ENCODE assay signal across 17 cellular contexts in the genomic region with DNA sequence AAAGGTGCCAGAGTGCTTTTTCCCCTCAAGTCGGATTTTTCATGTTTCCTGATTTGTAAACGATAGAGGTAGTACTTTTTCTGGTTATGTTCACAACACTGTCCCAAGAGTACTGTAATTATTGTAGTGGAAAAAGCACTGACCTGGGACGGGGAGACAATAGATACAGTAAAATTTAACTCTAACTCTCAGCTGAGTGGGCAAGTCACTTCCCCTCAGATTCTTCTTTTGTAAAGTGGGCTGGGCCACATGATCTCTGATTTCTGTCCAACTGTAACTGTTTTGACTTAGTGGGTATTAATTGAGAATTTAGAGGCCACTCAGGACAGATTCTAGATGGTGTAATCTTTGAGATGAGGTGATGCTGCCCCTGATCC. TPM values are rescaled to one million over a fixed set of nuclear protein-coding genes. Genes with fewer than 3 reads are reported as not detected.
DNase-seq lines count a peak whose midpoint lies in the region; ATAC-seq, FAIRE-seq and TF ChIP-seq lines count a peak whose summit lies in the region.
"Had no signal": no experiment of that assay in that cellular context is flagged by ENCODE, and none has a peak within 500 bp of the region (broad histone marks: within the 10 kb centered on the region; RNA-seq: fewer than 3 reads in every experiment).

No MANE protein-coding gene starts in this region.

- H3K4me1 Mint-ChIP-seq in WTC11: peaks cover 6% of the 10 kb centered on the region; the same call in 1 of the 2 replicates
- H3K4me1 Mint-ChIP-seq in stimulated activated memory B cell treated with anti-CD40 and anti-IgM and Interleukin-4, amounts not matched to agents 10 μg/mL and 1 μg/mL and 100 μg/mL, for 72 hours: peaks cover 51% of the 10 kb centered on the region

- TSS peak; percentile 36 for BruUV-seq in HepG2 (replicated peaks; lab: Mats Ljungman, UMichigan)

- no peak overlapping the region for H3K4me3 Mint-ChIP-seq in WTC11
- peak overlapping the region; percentile 75 for H3K4me3 Mint-ChIP-seq in stimulated activated memory B cell treated with anti-CD40 and anti-IgM and Interleukin-4, amounts not matched to agents 10 μg/mL and 1 μg/mL and 100 μg/mL, for 72 hours
- H3K4me3 Mint-ChIP-seq: type B pancreatic cell had no signal

- H3K36me3 ChIP-seq in HepG2 (replicated peaks in 1 of 2; ENCODE audit: control insufficient read depth in 1 of 2, insufficient read depth in 2 of 2, low read length in 2 of 2): peaks cover 9 to 35% of the 10 kb centered on the region in 2 experiments
- H3K36me3 ChIP-seq in right lobe of liver: peaks cover 0 to 30% (median 2%) of the 10 kb centered on the region in 4 donors

- H3K9me3 Mint-ChIP-seq in WTC11: no peaks in the 10 kb centered on the region
- H3K9me3 Mint-ChIP-seq in stimulated activated memory B cell treated with anti-CD40 and anti-IgM and Interleukin-4, amounts not matched to agents 10 μg/mL and 1 μg/mL and 100 μg/mL, for 72 hours: no peaks in the 10 kb centered on the region
- H3K9me3 Mint-ChIP-seq: type B pancreatic cell had no signal

- TF ChIP-seq EP300 in HepG2 (IDR thresholded peaks at IDR 0.05; ENCODE audit: low read depth in 2 of 2, low read length in 2 of 2): no peak
- no peak for TF ChIP-seq EP300 in HepG2 (CRISPR knock-in tag; IDR thresholded peaks at IDR 0.05; ENCODE audit: borderline replicate concordance)

- H3K27ac ChIP-seq in HepG2 (ENCODE audit: extremely low read length, insufficient read depth, low read length) (no peak overlapping the region), right lobe of liver (no peak overlapping the region)
- H3K27ac ChIP-seq: sigmoid colon had no signal

- intact Hi-C loops in HepG2 (cut with micrococcal nuclease; ENCODE audit: unreplicated experiment) (loop anchor here (1.0 kb wide), 1 partner anchor 102 kb away; no protein-coding TSS in a partner anchor), right lobe of liver (cut with DNase I) (no loop called here)

- TF ChIP-seq POLR2A in HepG2 (IDR thresholded peaks at IDR 0.05; ENCODE audit: insufficient read depth in 1 of 2, low read depth in 2 of 2, low read length in 2 of 2) (no peak), right lobe of liver (IDR thresholded peaks at IDR 0.05) (no peak)

- no peak for TF ChIP-seq RAD21 in HepG2 (CRISPR knock-in tag; IDR thresholded peaks at IDR 0.05)

- peaks cover 10% of the 10 kb centered on the region for H3K36me3 Mint-ChIP-seq in WTC11
- H3K36me3 Mint-ChIP-seq in stimulated activated memory B cell treated with anti-CD40 and anti-IgM and Interleukin-4, amounts not matched to agents 10 μg/mL and 1 μg/mL and 100 μg/mL, for 72 hours: peaks cover 30% of the 10 kb centered on the region

- no peak overlapping the region for H3K4me3 ChIP-seq in HepG2 (replicated peaks in 1 of 3; ENCODE audit: insufficient read depth in 1 of 3, low read depth in 2 of 3, low read length in 3 of 3)
- no peak overlapping the region for H3K4me3 ChIP-seq in right lobe of liver
- H3K4me3 ChIP-seq: sigmoid colon had no signal

- H4K20me1 ChIP-seq in HepG2 (ENCODE audit: insufficient read depth, low read length): no peaks in the 10 kb centered on the region

- no peaks in the 10 kb centered on the region for H3K27me3 ChIP-seq in HepG2 (ENCODE audit: control insufficient read depth in 1 of 2, insufficient read depth in 2 of 2, low read length in 2 of 2)
- no peaks in the 10 kb centered on the region for H3K27me3 ChIP-seq in right lobe of liver
- H3K27me3 ChIP-seq: sigmoid colon had no signal

- no peaks in the 10 kb centered on the region for H3K27me3 Mint-ChIP-seq in WTC11 (ENCODE audit: low read depth)
- no peaks in the 10 kb centered on the region for H3K27me3 Mint-ChIP-seq in stimulated activated memory B cell treated with anti-CD40 and anti-IgM and Interleukin-4, amounts not matched to agents 10 μg/mL and 1 μg/mL and 100 μg/mL, for 72 hours
- H3K27me3 Mint-ChIP-seq: type B pancreatic cell had no signal

- peaks cover 31% of the 10 kb centered on the region for H3K4me1 ChIP-seq in HepG2 (ENCODE audit: insufficient read depth, low read length)
- H3K4me1 ChIP-seq in right lobe of liver: peaks cover 0 to 18% (median 9%) of the 10 kb centered on the region in 4 donors
- H3K4me1 ChIP-seq: sigmoid colon had no signal

- no peak overlapping the region for H2AFZ ChIP-seq in HepG2 (ENCODE audit: low read length)

- CTCF ChIA-PET in HepG2 (lab: Yijun Ruan, JAX; ENCODE audit: low intra/inter-chr PET ratio, low total read pairs): interaction anchor here (0.9 to 2.0 kb wide), 3 partner anchors 69 to 101 kb away, joined by 3 to 5 read pairs (median 4); no protein-coding TSS in a partner anchor
- CTCF ChIA-PET in WTC11 (lab: Charles Lee): interaction anchor here (0.5 to 3.0 kb wide), 15 partner anchors 9 to 107 kb away, joined by 3 to 36 read pairs (median 4); partner anchors contain the start of genes FAM167B, LCK and MARCKSL1

- ATAC-seq in HepG2 (no peak), right lobe of liver (no peak), HG02852 (IDR thresholded peaks at IDR 0.05; ENCODE audit: unreplicated experiment) (peak; percentile 31), WTC11 (no peak)
- ATAC-seq in stimulated activated memory B cell treated with anti-CD40 and anti-IgM and Interleukin-4, amounts not matched to agents 10 μg/mL and 1 μg/mL and 100 μg/mL, for 72 hours: peak; percentile 92

- DNase-seq in HepG2 (ENCODE audit: low spot score) (no peak), right lobe of liver (no peak), WTC11 (ENCODE audit: low spot score) (no peak), NCI-H510A (lab: John Stamatoyannopoulos, UW) (no peak), cortex of kidney (lab: John Stamatoyannopoulos, UW) (no peak)
- no peak for DNase-seq in activated effector memory CD4-positive, alpha-beta T cell treated with anti-CD3 and anti-CD28 coated beads, Interleukin-2, amount 50 U/mL, for 16 hours
- DNase-seq: activated CD4-positive, CD25-positive, alpha-beta regulatory T cell treated with anti-CD3 and anti-CD28 coated beads, Interleukin-2, amount 50 U/mL, for 72 hours; NCI-H2029 treated with DMSO at 0.1 percent for 48 hours; NCI-H69; sigmoid colon; stimulated activated CD4-positive, alpha-beta T cell treated with anti-CD3 and anti-CD28 coated beads, Interleukin-2, amount 100 ng/mL, for 48 hours; stimulated activated CD8-positive, alpha-beta memory T cell treated with anti-CD3 and anti-CD28 coated beads, Interleukin-4, amount 100 ng/mL, for 48 hours; T-helper 1 cell had no signal

- POLR2A ChIA-PET in HepG2 (lab: Yijun Ruan, JAX): interaction anchor here (1.0 to 1.6 kb wide), 4 partner anchors 19 to 68 kb away, joined by 3 to 6 read pairs (median 4); partner anchors contain the start of gene MARCKSL1
- POLR2A ChIA-PET in WTC11 (lab: Charles Lee): interaction anchor here (1.2 kb wide), 1 partner anchor 77 kb away, joined by 3 read pairs; no protein-coding TSS in a partner anchor

- H3K79me2 ChIP-seq in HepG2 (ENCODE audit: insufficient read depth, low read length): peaks cover 33% of the 10 kb centered on the region

- FAIRE-seq in HepG2 (lab: Jason Lieb, UNC): no peak
- FAIRE-seq: frontal cortex had no signal

- in situ Hi-C loops in HepG2 (cut with HindIII; ENCODE audit: extremely low pct_ligation_motif_present, low pct_unique_long_range_greater_than_20kb): no loop called here

- no peak overlapping the region for H3K9ac ChIP-seq in HepG2 (ENCODE audit: insufficient read depth, low read depth, low read length)

- WGBS in HepG2 (ENCODE audit: low lambda C conversion rate): 93% methylated on average over 3 of the region's 3 CpGs
- WGBS in right lobe of liver (ENCODE audit: insufficient coverage, low coverage, low lambda C conversion rate, missing lambda C conversion rate): 57% methylated on average over 3 of the region's 3 CpGs

- H3K27ac Mint-ChIP-seq in WTC11: peak overlapping the region; percentile 38; the same call in 1 of the 2 replicates
- peak overlapping the region; percentile 94 for H3K27ac Mint-ChIP-seq in stimulated activated memory B cell treated with anti-CD40 and anti-IgM and Interleukin-4, amounts not matched to agents 10 μg/mL and 1 μg/mL and 100 μg/mL, for 72 hours

- no peaks in the 10 kb centered on the region for H3K9me3 ChIP-seq in HepG2 (ENCODE audit: low read length)
- H3K9me3 ChIP-seq in right lobe of liver: no peaks in the 10 kb centered on the region
- H3K9me3 ChIP-seq: sigmoid colon had no signal

- TF ChIP-seq CTCF in HepG2 (CRISPR knock-in tag; IDR thresholded peaks at IDR 0.05) (no peak), right lobe of liver (IDR thresholded peaks at IDR 0.05) (no peak), WTC11 (IDR thresholded peaks at IDR 0.05) (no peak)

- no peak overlapping the region for H3K4me2 ChIP-seq in HepG2 (ENCODE audit: low read depth, low read length)

RNA-seq across cellular contexts. Expression of gene MARCKSL1, which starts 19.1 kb away (rescaled TPM):
- total RNA-seq in HepG2 (2016; rRNA removed; fragmentation: Illumina TruSeq; extraction: Trizol) (81.9 and 85.1 TPM in 2 replicates), right lobe of liver (10 to 100 TPM in 5 of 6 experiments, 1 to 10 TPM in 1; 10.0 to 24.4 (median 14.2) TPM), WTC11 (2021) (442 to 450 TPM (median 443 TPM) in 3 replicates)
- total RNA-seq in HepG2 (2016; cell fraction: cytosol; rRNA removed; fragmentation: Illumina TruSeq; extraction: Trizol; ENCODE audit: low read depth): 39.3 and 48.2 TPM in 2 replicates
- 79.9 and 80.4 TPM in 2 replicates for total RNA-seq in HepG2 (2016; cell fraction: insoluble cytoplasmic fraction; rRNA removed; fragmentation: Illumina TruSeq; extraction: Trizol)
- 99.4 and 121 TPM in 2 replicates for total RNA-seq in HepG2 (2016; cell fraction: membrane; rRNA removed; fragmentation: Illumina TruSeq; extraction: Trizol)
- total RNA-seq in HepG2 (2016; cell fraction: nucleus; rRNA removed; fragmentation: Illumina TruSeq; extraction: Trizol): 41.2 and 48.0 TPM in 2 replicates
- 134 and 155 TPM in 2 replicates for polyA plus RNA-seq in HepG2 (2011; rRNA removed)
- 175 and 198 TPM in 2 replicates for polyA plus RNA-seq in HepG2 (2011; cell fraction: cytosol; rRNA removed)
- polyA plus RNA-seq in HepG2 (2011; cell fraction: nucleus; rRNA removed): 42.9 and 54.2 TPM in 2 replicates
- 93.4 and 110 TPM in 2 replicates for polyA plus RNA-seq in HepG2 (2012)
- polyA plus RNA-seq in HepG2 (2016; cell fraction: cytosol; fragmentation: Illumina TruSeq; extraction: Trizol; ENCODE audit: low read depth): 130 and 155 TPM in 2 replicates
- 249 and 301 TPM in 2 replicates for polyA plus RNA-seq in HepG2 (2016; cell fraction: insoluble cytoplasmic fraction; fragmentation: Illumina TruSeq; extraction: Trizol; ENCODE audit: low read depth)
- polyA plus RNA-seq in HepG2 (2016; cell fraction: membrane; fragmentation: Illumina TruSeq; extraction: Trizol; ENCODE audit: low read depth): 253 and 267 TPM in 2 replicates
- 142 and 146 TPM in 2 replicates for polyA plus RNA-seq in HepG2 (2016; cell fraction: nucleus; fragmentation: Illumina TruSeq; extraction: Trizol; ENCODE audit: insufficient read depth, low read depth)
- 31.7 and 183 TPM in 2 replicates for polyA minus RNA-seq in HepG2 (2011; rRNA and poly(A)+ RNA removed; ENCODE audit: low replicate concordance)
- 56.3 and 59.3 TPM in 2 replicates for polyA minus RNA-seq in HepG2 (2011; cell fraction: cytosol; rRNA and poly(A)+ RNA removed)
- polyA minus RNA-seq in HepG2 (2011; cell fraction: nucleus; rRNA and poly(A)+ RNA removed): 34.6 and 44.4 TPM in 2 replicates

RNA-seq across cellular contexts. Expression of gene HDAC1, which starts 25.0 kb away (rescaled TPM):
- total RNA-seq in HepG2 (2016; rRNA removed; fragmentation: Illumina TruSeq; extraction: Trizol): 93.5 and 109 TPM in 2 replicates
- 18.6 and 19.6 TPM in 2 replicates for total RNA-seq in HepG2 (2016; cell fraction: cytosol; rRNA removed; fragmentation: Illumina TruSeq; extraction: Trizol; ENCODE audit: low read depth)
- 97.8 and 111 TPM in 2 replicates for total RNA-seq in HepG2 (2016; cell fraction: insoluble cytoplasmic fraction; rRNA removed; fragmentation: Illumina TruSeq; extraction: Trizol)
- 26.5 and 28.5 TPM in 2 replicates for total RNA-seq in HepG2 (2016; cell fraction: membrane; rRNA removed; fragmentation: Illumina TruSeq; extraction: Trizol)
- 69.7 and 73.3 TPM in 2 replicates for total RNA-seq in HepG2 (2016; cell fraction: nucleus; rRNA removed; fragmentation: Illumina TruSeq; extraction: Trizol)
- 189 and 190 TPM in 2 replicates for polyA plus RNA-seq in HepG2 (2011; rRNA removed)
- 126 and 169 TPM in 2 replicates for polyA plus RNA-seq in HepG2 (2011; cell fraction: cytosol; rRNA removed)
- 278 and 321 TPM in 2 replicates for polyA plus RNA-seq in HepG2 (2011; cell fraction: nucleus; rRNA removed)
- polyA plus RNA-seq in HepG2 (2012): 146 and 207 TPM in 2 replicates
- 9.8 and 9.9 TPM in 2 replicates for polyA plus RNA-seq in HepG2 (2016; cell fraction: cytosol; fragmentation: Illumina TruSeq; extraction: Trizol; ENCODE audit: low read depth)
- polyA plus RNA-seq in HepG2 (2016; cell fraction: insoluble cytoplasmic fraction; fragmentation: Illumina TruSeq; extraction: Trizol; ENCODE audit: low read depth): 105 and 112 TPM in 2 replicates
- polyA plus RNA-seq in HepG2 (2016; cell fraction: membrane; fragmentation: Illumina TruSeq; extraction: Trizol; ENCODE audit: low read depth): 15.6 and 18.2 TPM in 2 replicates
- polyA plus RNA-seq in HepG2 (2016; cell fraction: nucleus; fragmentation: Illumina TruSeq; extraction: Trizol; ENCODE audit: insufficient read depth, low read depth): 128 and 133 TPM in 2 replicates
- 165 and 166 TPM in 2 replicates for polyA minus RNA-seq in HepG2 (2011; rRNA and poly(A)+ RNA removed; ENCODE audit: low replicate concordance)
- polyA minus RNA-seq in HepG2 (2011; cell fraction: cytosol; rRNA and poly(A)+ RNA removed): 54.2 and 56.9 TPM in 2 replicates
- polyA minus RNA-seq in HepG2 (2011; cell fraction: nucleus; rRNA and poly(A)+ RNA removed): 145 and 189 TPM in 2 replicates
- 10 to 100 TPM; 24.0 to 40.6 (median 32.4) TPM for total RNA-seq in right lobe of liver
- 108 to 120 TPM (median 119 TPM) in 3 replicates for total RNA-seq in WTC11 (2021)

RNA-seq across cellular contexts. Expression of gene FAM229A, which starts 45.4 kb away (rescaled TPM):
- total RNA-seq in HepG2 (2016; rRNA removed; fragmentation: Illumina TruSeq; extraction: Trizol) (0.31 and 3.2 TPM in 2 replicates), right lobe of liver (1 to 10 TPM; 1.3 to 7.8 (median 5.3) TPM), WTC11 (2021) (6.7 to 10.4 TPM (median 9.4 TPM) in 3 replicates)
- total RNA-seq in HepG2 (2016; cell fraction: cytosol; rRNA removed; fragmentation: Illumina TruSeq; extraction: Trizol; ENCODE audit: low read depth): 0.71 TPM in 1 of 2 replicates, not detected in the other
- total RNA-seq in HepG2 (2016; cell fraction: insoluble cytoplasmic fraction; rRNA removed; fragmentation: Illumina TruSeq; extraction: Trizol): 0.46 and 3.1 TPM in 2 replicates
- total RNA-seq in HepG2 (2016; cell fraction: membrane; rRNA removed; fragmentation: Illumina TruSeq; extraction: Trizol): 0.12 and 0.65 TPM in 2 replicates
- 3.2 and 5.0 TPM in 2 replicates for total RNA-seq in HepG2 (2016; cell fraction: nucleus; rRNA removed; fragmentation: Illumina TruSeq; extraction: Trizol)
- polyA plus RNA-seq in HepG2 (2011; rRNA removed): 17.6 and 21.8 TPM in 2 replicates
- 2.4 and 5.1 TPM in 2 replicates for polyA plus RNA-seq in HepG2 (2011; cell fraction: cytosol; rRNA removed)
- 142 and 179 TPM in 2 replicates for polyA plus RNA-seq in HepG2 (2011; cell fraction: nucleus; rRNA removed)
- 7.7 and 16.0 TPM in 2 replicates for polyA plus RNA-seq in HepG2 (2012)
- 0.22 and 0.24 TPM in 2 replicates for polyA plus RNA-seq in HepG2 (2016; cell fraction: cytosol; fragmentation: Illumina TruSeq; extraction: Trizol; ENCODE audit: low read depth)
- 0.81 and 0.98 TPM in 2 replicates for polyA plus RNA-seq in HepG2 (2016; cell fraction: insoluble cytoplasmic fraction; fragmentation: Illumina TruSeq; extraction: Trizol; ENCODE audit: low read depth)
- polyA plus RNA-seq in HepG2 (2016; cell fraction: membrane; fragmentation: Illumina TruSeq; extraction: Trizol; ENCODE audit: low read depth): 0.13 and 0.55 TPM in 2 replicates
- polyA plus RNA-seq in HepG2 (2016; cell fraction: nucleus; fragmentation: Illumina TruSeq; extraction: Trizol; ENCODE audit: insufficient read depth, low read depth): 26.3 and 28.4 TPM in 2 replicates
- 6.1 and 8.3 TPM in 2 replicates for polyA minus RNA-seq in HepG2 (2011; rRNA and poly(A)+ RNA removed; ENCODE audit: low replicate concordance)
- polyA minus RNA-seq in HepG2 (2011; cell fraction: cytosol; rRNA and poly(A)+ RNA removed): 1.3 and 1.8 TPM in 2 replicates
- polyA minus RNA-seq in HepG2 (2011; cell fraction: nucleus; rRNA and poly(A)+ RNA removed): 16.6 and 17.9 TPM in 2 replicates

RNA-seq across cellular contexts. Expression of gene TSSK3, which starts 45.4 kb away (rescaled TPM):
- total RNA-seq in HepG2 (2016; rRNA removed; fragmentation: Illumina TruSeq; extraction: Trizol) (0.62 and 1.0 TPM in 2 replicates), right lobe of liver (1 to 10 TPM in 2 of 6 experiments, under 1 TPM in 4; 0.49 to 1.6 (median 0.85) TPM), WTC11 (2021) (1.2 to 2.9 TPM (median 1.7 TPM) in 3 replicates)
- total RNA-seq in HepG2 (2016; cell fraction: cytosol; rRNA removed; fragmentation: Illumina TruSeq; extraction: Trizol; ENCODE audit: low read depth): not detected in 2 replicates
- 2.0 TPM in 1 of 2 replicates, not detected in the other for total RNA-seq in HepG2 (2016; cell fraction: insoluble cytoplasmic fraction; rRNA removed; fragmentation: Illumina TruSeq; extraction: Trizol)
- 0.53 TPM in 1 of 2 replicates, not detected in the other for total RNA-seq in HepG2 (2016; cell fraction: membrane; rRNA removed; fragmentation: Illumina TruSeq; extraction: Trizol)
- 0.85 and 3.2 TPM in 2 replicates for total RNA-seq in HepG2 (2016; cell fraction: nucleus; rRNA removed; fragmentation: Illumina TruSeq; extraction: Trizol)
- polyA plus RNA-seq in HepG2 (2011; rRNA removed): 1.1 and 2.0 TPM in 2 replicates
- polyA plus RNA-seq in HepG2 (2011; cell fraction: cytosol; rRNA removed): 0.31 and 0.35 TPM in 2 replicates
- polyA plus RNA-seq in HepG2 (2011; cell fraction: nucleus; rRNA removed): 5.2 and 6.5 TPM in 2 replicates
- polyA plus RNA-seq in HepG2 (2012): 5.4 and 6.5 TPM in 2 replicates
- not detected in 2 replicates for polyA plus RNA-seq in HepG2 (2016; cell fraction: cytosol; fragmentation: Illumina TruSeq; extraction: Trizol; ENCODE audit: low read depth)
- polyA plus RNA-seq in HepG2 (2016; cell fraction: insoluble cytoplasmic fraction; fragmentation: Illumina TruSeq; extraction: Trizol; ENCODE audit: low read depth): 0.23 TPM in 1 of 2 replicates, not detected in the other
- polyA plus RNA-seq in HepG2 (2016; cell fraction: membrane; fragmentation: Illumina TruSeq; extraction: Trizol; ENCODE audit: low read depth): 0.43 TPM in 1 of 2 replicates, not detected in the other
- 3.9 TPM in 2 replicates for polyA plus RNA-seq in HepG2 (2016; cell fraction: nucleus; fragmentation: Illumina TruSeq; extraction: Trizol; ENCODE audit: insufficient read depth, low read depth)
- 1.1 and 2.7 TPM in 2 replicates for polyA minus RNA-seq in HepG2 (2011; rRNA and poly(A)+ RNA removed; ENCODE audit: low replicate concordance)
- polyA minus RNA-seq in HepG2 (2011; cell fraction: cytosol; rRNA and poly(A)+ RNA removed): not detected in 2 replicates
- polyA minus RNA-seq in HepG2 (2011; cell fraction: nucleus; rRNA and poly(A)+ RNA removed): 2.3 and 3.6 TPM in 2 replicates

Comparison
In these comparisons a context has a peak if more than half of its experiments do, and no peak if none do; other contexts are left out.
1. ATAC-seq: peak in HG02852 (single experiment) and stimulated activated memory B cell treated with anti-CD40 and anti-IgM and Interleukin-4, amounts not matched to agents 10 μg/mL and 1 μg/mL and 100 μg/mL, for 72 hours (single experiment); none in HepG2 (single experiment), right lobe of liver (0 of 4) and WTC11 (single experiment).